11 cellular contexts compared by ENCODE assay signal in genomic region chr17:51029142-51029541, GRCh38.
DNase-seq lines count a peak whose midpoint lies in the region; ATAC-seq and TF ChIP-seq lines count a peak whose summit lies in the region.
"Had no signal": no experiment of that assay in that cellular context is flagged by ENCODE, and none has a peak within 500 bp of the region (broad histone marks: within the 10 kb centered on the region; RNA-seq: fewer than 3 reads in every experiment).

No MANE protein-coding gene starts in this region.

- H3K27me3 ChIP-seq in heart right ventricle: no peaks in the 10 kb centered on the region
- H3K27me3 ChIP-seq in mesenchymal stem cell (ENCODE audit: control insufficient read depth in 1 of 2, insufficient read depth in 1 of 2, low read length in 2 of 2): no peaks in the 10 kb centered on the region
- H3K27me3 ChIP-seq in vagina: no peaks in the 10 kb centered on the region
- H3K27me3 ChIP-seq: cardiac muscle cell had no signal

- H3K4me2 ChIP-seq in mesenchymal stem cell (ENCODE audit: low read length, poor library complexity, severe bottlenecking): no peak overlapping the region

- H2AFZ ChIP-seq in mesenchymal stem cell (ENCODE audit: low read depth, low read length): no peak overlapping the region

- H3K4me1 ChIP-seq in heart right ventricle (peaks cover 0 to 19% (median 6%) of the 10 kb centered on the region in 9 donors), mesenchymal stem cell (ENCODE audit: control insufficient read depth, insufficient read depth, low read depth, low read length) (peaks cover 1% of the 10 kb centered on the region), vagina (peaks cover 17% of the 10 kb centered on the region)

- no peak overlapping the region for H2BK120ac ChIP-seq in mesenchymal stem cell (ENCODE audit: low read depth, low read length)

- no peak overlapping the region for H3K4ac ChIP-seq in mesenchymal stem cell (ENCODE audit: low read depth in 1 of 2, low read length in 2 of 2)

- H3K27ac ChIP-seq in heart right ventricle (peak overlapping the region in 6 of 10 donors; percentile 28 to 84 (median 55)), mesenchymal stem cell (ENCODE audit: low read length, poor library complexity, severe bottlenecking) (no peak overlapping the region), vagina (peak overlapping the region; percentile 72)
- H3K27ac ChIP-seq: cardiac muscle cell had no signal

- H3K4me3 ChIP-seq in heart right ventricle: peak overlapping the region in 3 of 10 donors; percentile 25 to 41 (median 37)
- peak overlapping the region in 1 of 2 experiments; percentile 64 for H3K4me3 ChIP-seq in mesenchymal stem cell (ENCODE audit: insufficient read depth in 1 of 2, low read depth in 1 of 2, low read length in 2 of 2)
- no peak overlapping the region for H3K4me3 ChIP-seq in vagina
- H3K4me3 ChIP-seq: cardiac muscle cell had no signal

- H4K91ac ChIP-seq in mesenchymal stem cell (ENCODE audit: low read length): no peak overlapping the region

- 88% methylated on average over 1 of the region's 1 CpG for WGBS in heart right ventricle, 2 donors
- 100% methylated on average over 1 of the region's 1 CpG for WGBS in mesenchymal stem cell

- H4K8ac ChIP-seq in mesenchymal stem cell (ENCODE audit: low read length): no peak overlapping the region

- H3K9me3 Mint-ChIP-seq in activated naive CD8-positive, alpha-beta T cell (ENCODE audit: low read depth): no peaks in the 10 kb centered on the region

- H3K36me3 Mint-ChIP-seq in activated naive CD8-positive, alpha-beta T cell: peaks cover 15% of the 10 kb centered on the region

- TF ChIP-seq CTCF in heart right ventricle (IDR thresholded peaks at IDR 0.05) (no peak), vagina (IDR thresholded peaks at IDR 0.05) (no peak)

- no peaks in the 10 kb centered on the region for H3K9me3 ChIP-seq in heart right ventricle
- H3K9me3 ChIP-seq in mesenchymal stem cell (ENCODE audit: control insufficient read depth, low read length): no peaks in the 10 kb centered on the region
- H3K9me3 ChIP-seq in vagina: no peaks in the 10 kb centered on the region

- intact Hi-C loops in heart right ventricle (cut with DNase I): no loop called here
- intact Hi-C loops in left cardiac atrium (cut with DNase I): no loop called here
- intact Hi-C loops in vagina (cut with DNase I): no loop called here

- peak overlapping the region; percentile 72 for H3K4me3 Mint-ChIP-seq in activated naive CD8-positive, alpha-beta T cell

- no peak overlapping the region for H2BK12ac ChIP-seq in mesenchymal stem cell (ENCODE audit: low read length in 2 of 2)

- no peak overlapping the region for H2BK5ac ChIP-seq in mesenchymal stem cell (ENCODE audit: low read depth, low read length, poor library complexity, severe bottlenecking)

- peak overlapping the region; percentile 81 for H3K9ac ChIP-seq in mesenchymal stem cell (ENCODE audit: low read length)

- H3K27me3 Mint-ChIP-seq in activated naive CD8-positive, alpha-beta T cell: no peaks in the 10 kb centered on the region

- H3K23ac ChIP-seq in mesenchymal stem cell (ENCODE audit: low read length in 2 of 2): no peak overlapping the region

- H3K27ac Mint-ChIP-seq in activated naive CD8-positive, alpha-beta T cell: peak overlapping the region; percentile 83

- H3K79me1 ChIP-seq in mesenchymal stem cell (replicated peaks; ENCODE audit: low read length, poor library complexity, severe bottlenecking): peaks cover 12% of the 10 kb centered on the region

- H3K18ac ChIP-seq in mesenchymal stem cell (ENCODE audit: low read depth in 1 of 2, low read length in 2 of 2): no peak overlapping the region

- no peak overlapping the region for H3K14ac ChIP-seq in mesenchymal stem cell (ENCODE audit: low read length in 2 of 2)

- H2AK5ac ChIP-seq in mesenchymal stem cell (ENCODE audit: low read length, severe bottlenecking): no peak overlapping the region

- peaks cover 27% of the 10 kb centered on the region for H3K4me1 Mint-ChIP-seq in activated naive CD8-positive, alpha-beta T cell (ENCODE audit: low read depth)

- ATAC-seq in heart right ventricle: no peak
- ATAC-seq in left cardiac atrium: no peak

- no peak for TF ChIP-seq POLR2A in vagina (IDR thresholded peaks at IDR 0.05)

- H3K36me3 ChIP-seq in heart right ventricle (peaks cover 0 to 30% (median 0%) of the 10 kb centered on the region in 9 donors), mesenchymal stem cell (ENCODE audit: control insufficient read depth in 1 of 2, insufficient read depth in 2 of 2, low read depth in 1 of 2, low read length in 2 of 2) (peaks cover 0 to 15% of the 10 kb centered on the region in 2 experiments), vagina (peaks cover 0 to 8% of the 10 kb centered on the region in 2 donors)
- H3K36me3 ChIP-seq: cardiac muscle cell had no signal

- H2BK15ac ChIP-seq in mesenchymal stem cell (ENCODE audit: low read depth, poor library complexity, severe bottlenecking): no peak overlapping the region

- no peak for DNase-seq in heart right ventricle
- no peak for DNase-seq in left cardiac atrium
- no peak for DNase-seq in mesenchymal stem cell
- DNase-seq in vagina (ENCODE audit: extremely low spot score in 2 of 2): no peak
- no peak for DNase-seq in HuH-7 (ENCODE audit: low spot score)
- no peak for DNase-seq in stimulated activated CD8-positive, alpha-beta memory T cell treated with anti-CD3 and anti-CD28 coated beads, Interleukin-4, amount 100 ng/mL, for 48 hours
- DNase-seq in cerebellar nuclear complex (lab: John Stamatoyannopoulos, UW): no peak
- DNase-seq: C1 segment of cervical spinal cord, NCI-H446 had no signal
